Comparison of ENCODE assay signal across 8 cellular contexts in the genomic region with DNA sequence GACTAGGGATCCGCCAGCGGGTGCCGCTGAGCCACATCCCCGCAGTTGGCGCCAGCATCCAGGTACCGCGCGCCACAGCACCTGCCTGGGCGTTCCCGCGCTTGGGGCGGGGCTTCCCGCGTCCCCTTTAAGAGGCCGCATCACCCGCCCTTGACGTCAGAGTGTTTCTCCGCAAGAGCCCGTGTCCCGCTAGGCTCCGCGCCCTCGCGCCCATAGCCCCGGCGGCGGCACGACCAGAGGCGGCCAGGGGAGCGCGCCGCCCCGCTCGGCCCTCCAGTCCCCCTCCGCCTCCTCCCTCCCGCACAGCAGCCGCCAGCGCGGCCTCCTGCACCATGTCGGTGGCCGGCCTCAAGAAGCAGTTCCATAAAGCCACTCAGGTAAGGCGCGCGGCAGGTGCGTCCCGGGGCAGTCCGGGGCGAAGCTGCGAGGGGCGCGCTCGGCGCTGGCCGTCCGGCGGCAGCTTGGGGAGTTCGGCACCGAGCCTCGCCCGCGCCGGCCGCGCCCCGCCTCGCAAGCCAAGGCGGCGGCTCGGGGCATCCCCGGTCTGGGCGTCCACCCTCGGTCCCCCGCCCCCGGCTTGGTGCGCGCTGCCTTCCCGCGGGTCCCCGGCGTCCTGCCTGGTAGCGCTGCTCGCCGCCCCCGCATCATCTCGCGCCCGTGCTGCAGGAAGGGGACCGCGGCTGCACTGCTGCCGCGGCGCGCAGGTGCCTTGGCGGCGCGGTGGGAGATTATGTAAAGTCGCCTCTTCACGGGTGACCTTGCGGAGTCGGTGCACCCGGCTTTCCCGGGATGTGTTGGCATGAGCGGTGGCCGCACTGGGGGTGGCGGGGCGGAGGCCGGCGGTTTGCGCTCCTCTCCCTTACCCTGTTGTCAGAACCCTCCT. TPM values are rescaled to one million over a fixed set of nuclear protein-coding genes. Genes with fewer than 3 reads are reported as not detected.
A peak's percentile ranks its signal among the peaks of the same experiment; 100 is the strongest.
DNase-seq lines count a peak whose midpoint lies in the region; TF ChIP-seq lines count a peak whose summit lies in the region.

A gene (plus strand): TSS at position 156 of the 883 bp plus-strand sequence.

- peaks cover 50% of the 10 kb centered on the region for H3K27me3 ChIP-seq in iPS-18a (ENCODE audit: control insufficient read depth, insufficient read depth, low read length)
- H3K27me3 ChIP-seq in skeletal muscle satellite cell (ENCODE audit: control insufficient read depth, insufficient read depth, low read length), result peaks cover 70% of the 10 kb centered on the region

- peak; percentile 12; the same call in 1 of the 2 replicates for TF ChIP-seq CTCF in HEK293 (tag by site-specific recombination; IDR thresholded peaks at IDR 0.05)
- TF ChIP-seq CTCF in astrocyte of the spinal cord (IDR thresholded peaks at IDR 0.05; ENCODE audit: low read depth, low read length), result no peak

- H3K36me3 ChIP-seq in HEK293 (ENCODE audit: control insufficient read depth in 2 of 2, insufficient read depth in 1 of 2, low read length in 2 of 2) (no peaks in the 10 kb centered on the region), iPS-18a (ENCODE audit: control insufficient read depth, low read depth, low read length) (no peaks in the 10 kb centered on the region), skeletal muscle satellite cell (ENCODE audit: insufficient read depth, low read length) (no peaks in the 10 kb centered on the region)

- H3K9me3 ChIP-seq in HEK293 (ENCODE audit: control insufficient read depth, insufficient read depth, low read depth, low read length) (no peaks in the 10 kb centered on the region), iPS-18a (ENCODE audit: control insufficient read depth, low read depth, low read length) (no peaks in the 10 kb centered on the region), skeletal muscle satellite cell (replicated peaks; ENCODE audit: low read length) (no peaks in the 10 kb centered on the region)

- H3K9ac ChIP-seq in iPS-18a (ENCODE audit: low read length), result no peak within 1 kb of the TSS
- no peak within 1 kb of the TSS for H3K9ac ChIP-seq in skeletal muscle satellite cell (ENCODE audit: low read depth, low read length)

- H3K27ac ChIP-seq in HEK293 (ENCODE audit: extremely low read depth, low read depth, low read length) (peak within 1 kb of the TSS; percentile 49; the same call in 1 of the 2 replicates), iPS-18a (ENCODE audit: low read length) (no peak within 1 kb of the TSS)

- CTCF ChIA-PET in HEK293 (lab: Yijun Ruan, JAX), result no interaction called here

- POLR2A ChIA-PET in HEK293 (lab: Yijun Ruan, JAX), result no interaction called here

- H3K4me2 ChIP-seq in skeletal muscle satellite cell (ENCODE audit: low read length), result peak within 1 kb of the TSS; percentile 83

- H3K4me3 ChIP-seq in HEK293 (ENCODE audit: low read depth, low read length), result peak within 1 kb of the TSS; percentile 78
- peak within 1 kb of the TSS; percentile 27 for H3K4me3 ChIP-seq in astrocyte of the spinal cord (ENCODE audit: low read depth, low read length)
- H3K4me3 ChIP-seq in iPS-18a (ENCODE audit: low read length), result peak within 1 kb of the TSS; percentile 63
- H3K4me3 ChIP-seq in skeletal muscle satellite cell (ENCODE audit: low read length), result peak within 1 kb of the TSS; percentile 63

- no peaks in the 10 kb centered on the region for H3K4me1 ChIP-seq in HEK293 (ENCODE audit: control insufficient read depth, insufficient read depth, low read length)
- H3K4me1 ChIP-seq in iPS-18a (ENCODE audit: control insufficient read depth, low read depth, low read length), result no peaks in the 10 kb centered on the region
- peaks cover 7% of the 10 kb centered on the region for H3K4me1 ChIP-seq in skeletal muscle satellite cell (ENCODE audit: control insufficient read depth, insufficient read depth, low read length)

- DNase-seq in DMS53 (lab: John Stamatoyannopoulos, UW) (peak; percentile 94), NCI-H2171 (lab: John Stamatoyannopoulos, UW) (peak; percentile 73), astrocyte of the spinal cord (ENCODE audit: low read depth, low spot score) (peak; percentile 5), OCI-M1 (lab: John Stamatoyannopoulos, UW) (no peak), SHP77 treated with DMSO at 0.1 percent for 48 hours (lab: John Stamatoyannopoulos, UW) (no peak)

- in situ Hi-C loops in astrocyte of the spinal cord (cut with HindIII; ENCODE audit: low sequenced_read_pairs), result no loop called here

TF ChIP-seq in HEK293, 187 proteins besides CTCF, POLR2A, EP300 and RAD21 (continues in another document):
- TF ChIP-seq ZSCAN16 (tag by site-specific recombination; IDR thresholded peaks at IDR 0.05) (no peak), ZNF404 (tag by site-specific recombination; IDR thresholded peaks at IDR 0.05) (no peak), ZNF776 (tag by site-specific recombination; IDR thresholded peaks at IDR 0.05; ENCODE audit: borderline replicate concordance) (0 out of 2 replicates have a peak, but pooled peaks have one; percentile 27), ZNF660 (tag by site-specific recombination; IDR thresholded peaks at IDR 0.05) (0 out of 2 replicates have a peak, but pooled peaks have one; percentile 32), IKZF3 (tag by site-specific recombination; IDR thresholded peaks at IDR 0.05) (no peak), GLIS1 (tag by site-specific recombination; IDR thresholded peaks at IDR 0.05) (peak; percentile 42), ZNF221 (tag by site-specific recombination; IDR thresholded peaks at IDR 0.05; ENCODE audit: borderline replicate concordance) (no peak), ZNF654 (tag by site-specific recombination; IDR thresholded peaks at IDR 0.05; ENCODE audit: low read depth) (no peak)
- TF ChIP-seq, protein P1, sequence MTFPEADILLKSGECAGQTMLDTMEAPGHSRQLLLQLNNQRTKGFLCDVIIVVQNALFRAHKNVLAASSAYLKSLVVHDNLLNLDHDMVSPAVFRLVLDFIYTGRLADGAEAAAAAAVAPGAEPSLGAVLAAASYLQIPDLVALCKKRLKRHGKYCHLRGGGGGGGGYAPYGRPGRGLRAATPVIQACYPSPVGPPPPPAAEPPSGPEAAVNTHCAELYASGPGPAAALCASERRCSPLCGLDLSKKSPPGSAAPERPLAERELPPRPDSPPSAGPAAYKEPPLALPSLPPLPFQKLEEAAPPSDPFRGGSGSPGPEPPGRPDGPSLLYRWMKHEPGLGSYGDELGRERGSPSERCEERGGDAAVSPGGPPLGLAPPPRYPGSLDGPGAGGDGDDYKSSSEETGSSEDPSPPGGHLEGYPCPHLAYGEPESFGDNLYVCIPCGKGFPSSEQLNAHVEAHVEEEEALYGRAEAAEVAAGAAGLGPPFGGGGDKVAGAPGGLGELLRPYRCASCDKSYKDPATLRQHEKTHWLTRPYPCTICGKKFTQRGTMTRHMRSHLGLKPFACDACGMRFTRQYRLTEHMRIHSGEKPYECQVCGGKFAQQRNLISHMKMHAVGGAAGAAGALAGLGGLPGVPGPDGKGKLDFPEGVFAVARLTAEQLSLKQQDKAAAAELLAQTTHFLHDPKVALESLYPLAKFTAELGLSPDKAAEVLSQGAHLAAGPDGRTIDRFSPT (tag by site-specific recombination; IDR thresholded peaks at IDR 0.05), result no peak
- TF ChIP-seq, protein P2, sequence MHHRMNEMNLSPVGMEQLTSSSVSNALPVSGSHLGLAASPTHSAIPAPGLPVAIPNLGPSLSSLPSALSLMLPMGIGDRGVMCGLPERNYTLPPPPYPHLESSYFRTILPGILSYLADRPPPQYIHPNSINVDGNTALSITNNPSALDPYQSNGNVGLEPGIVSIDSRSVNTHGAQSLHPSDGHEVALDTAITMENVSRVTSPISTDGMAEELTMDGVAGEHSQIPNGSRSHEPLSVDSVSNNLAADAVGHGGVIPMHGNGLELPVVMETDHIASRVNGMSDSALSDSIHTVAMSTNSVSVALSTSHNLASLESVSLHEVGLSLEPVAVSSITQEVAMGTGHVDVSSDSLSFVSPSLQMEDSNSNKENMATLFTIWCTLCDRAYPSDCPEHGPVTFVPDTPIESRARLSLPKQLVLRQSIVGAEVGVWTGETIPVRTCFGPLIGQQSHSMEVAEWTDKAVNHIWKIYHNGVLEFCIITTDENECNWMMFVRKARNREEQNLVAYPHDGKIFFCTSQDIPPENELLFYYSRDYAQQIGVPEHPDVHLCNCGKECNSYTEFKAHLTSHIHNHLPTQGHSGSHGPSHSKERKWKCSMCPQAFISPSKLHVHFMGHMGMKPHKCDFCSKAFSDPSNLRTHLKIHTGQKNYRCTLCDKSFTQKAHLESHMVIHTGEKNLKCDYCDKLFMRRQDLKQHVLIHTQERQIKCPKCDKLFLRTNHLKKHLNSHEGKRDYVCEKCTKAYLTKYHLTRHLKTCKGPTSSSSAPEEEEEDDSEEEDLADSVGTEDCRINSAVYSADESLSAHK (tag by site-specific recombination; IDR thresholded peaks at IDR 0.05), result no peak
- TF ChIP-seq, protein P3, sequence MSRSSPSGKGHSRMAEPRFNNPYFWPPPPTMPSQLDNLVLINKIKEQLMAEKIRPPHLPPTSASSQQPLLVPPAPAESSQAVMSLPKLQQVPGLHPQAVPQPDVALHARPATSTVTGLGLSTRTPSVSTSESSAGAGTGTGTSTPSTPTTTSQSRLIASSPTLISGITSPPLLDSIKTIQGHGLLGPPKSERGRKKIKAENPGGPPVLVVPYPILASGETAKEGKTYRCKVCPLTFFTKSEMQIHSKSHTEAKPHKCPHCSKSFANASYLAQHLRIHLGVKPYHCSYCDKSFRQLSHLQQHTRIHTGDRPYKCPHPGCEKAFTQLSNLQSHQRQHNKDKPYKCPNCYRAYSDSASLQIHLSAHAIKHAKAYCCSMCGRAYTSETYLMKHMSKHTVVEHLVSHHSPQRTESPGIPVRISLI (tag by site-specific recombination; IDR thresholded peaks at IDR 0.05), result no peak
- TF ChIP-seq, protein P4, sequence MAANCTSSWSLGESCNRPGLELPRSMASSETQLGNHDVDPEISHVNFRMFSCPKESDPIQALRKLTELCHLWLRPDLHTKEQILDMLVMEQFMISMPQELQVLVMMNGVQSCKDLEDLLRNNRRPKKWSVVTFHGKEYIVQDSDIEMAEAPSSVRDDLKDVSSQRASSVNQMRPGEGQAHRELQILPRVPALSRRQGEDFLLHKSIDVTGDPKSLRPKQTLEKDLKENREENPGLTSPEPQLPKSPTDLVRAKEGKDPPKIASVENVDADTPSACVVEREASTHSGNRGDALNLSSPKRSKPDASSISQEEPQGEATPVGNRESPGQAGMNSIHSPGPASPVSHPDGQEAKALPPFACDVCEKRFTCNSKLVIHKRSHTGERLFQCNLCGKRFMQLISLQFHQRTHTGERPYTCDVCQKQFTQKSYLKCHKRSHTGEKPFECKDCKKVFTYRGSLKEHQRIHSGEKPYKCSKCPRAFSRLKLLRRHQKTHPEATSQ (tag by site-specific recombination; IDR thresholded peaks at IDR 0.05), result no peak

RNA-seq across cellular contexts. Expression of the gene that starts here (rescaled TPM):
- not detected in 2 replicates for total RNA-seq in skeletal muscle satellite cell (2012; rRNA removed)

Comparison
In these comparisons a context has a peak if more than half of its experiments do, and no peak if none do; other contexts are left out.
1. DNase-seq: peak in DMS53 (single experiment), NCI-H2171 (single experiment) and astrocyte of the spinal cord (single experiment); none in OCI-M1 (single experiment) and SHP77 treated with DMSO at 0.1 percent for 48 hours (single experiment).
2. H3K4me3 ChIP-seq: peak in every context shown above with its lines; median percentile 78 in HEK293; 63 in iPS-18a; 63 in skeletal muscle satellite cell; 27 in astrocyte of the spinal cord.